1 cellular context compared by ENCODE assay signal in the genomic region with DNA sequence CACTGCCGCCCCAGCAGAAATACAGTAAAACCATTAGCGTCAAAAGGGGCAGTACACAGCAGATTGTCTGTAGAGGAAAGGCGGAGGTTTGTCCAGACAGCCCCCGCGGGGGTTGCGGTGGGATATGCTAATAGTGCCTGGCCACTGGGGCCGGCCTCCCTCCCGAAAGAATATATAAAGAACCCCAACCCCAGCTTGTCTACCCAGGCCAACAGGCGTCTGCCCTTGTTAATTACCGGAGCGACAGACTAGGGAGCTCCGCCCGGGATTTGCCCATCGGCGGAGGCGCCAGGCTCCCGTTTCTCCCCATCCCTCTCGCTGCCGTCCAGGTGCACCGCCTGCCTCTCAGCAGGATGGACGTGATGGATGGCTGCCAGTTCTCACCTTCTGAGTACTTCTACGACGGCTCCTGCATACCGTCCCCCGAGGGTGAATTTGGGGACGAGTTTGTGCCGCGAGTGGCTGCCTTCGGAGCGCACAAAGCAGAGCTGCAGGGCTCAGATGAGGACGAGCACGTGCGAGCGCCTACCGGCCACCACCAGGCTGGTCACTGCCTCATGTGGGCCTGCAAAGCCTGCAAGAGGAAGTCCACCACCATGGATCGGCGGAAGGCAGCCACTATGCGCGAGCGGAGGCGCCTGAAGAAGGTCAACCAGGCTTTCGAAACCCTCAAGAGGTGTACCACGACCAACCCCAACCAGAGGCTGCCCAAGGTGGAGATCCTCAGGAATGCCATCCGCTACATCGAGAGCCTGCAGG.
TF ChIP-seq lines count a peak whose summit lies in the region.

Gene MYF5, plus strand, starts transcription at position 202 of the 759 bp plus-strand sequence. Its CDS starts 152 bp downstream, at position 354.

TF ChIP-seq in H1, 55 proteins besides CTCF, POLR2A, EP300 and RAD21:
- no peak for TF ChIP-seq NRF1 (IDR thresholded peaks at IDR 0.05; ENCODE audit: low read depth, low read length)
- TF ChIP-seq CHD1 (IDR thresholded peaks at IDR 0.05; ENCODE audit: low read depth, low read length): no peak
- TF ChIP-seq YY1 (IDR thresholded peaks at IDR 0.05; ENCODE audit: low read depth, low read length): no peak
- TF ChIP-seq EGR1 (IDR thresholded peaks at IDR 0.05; ENCODE audit: borderline replicate concordance, low read depth, low read length): no peak
- TF ChIP-seq TBP (IDR thresholded peaks at IDR 0.05; ENCODE audit: low read depth, low read length): no peak
- no peak for TF ChIP-seq KDM5A (IDR thresholded peaks at IDR 0.05; ENCODE audit: low read length)
- no peak for TF ChIP-seq SIRT6 (IDR thresholded peaks at IDR 0.05; ENCODE audit: low read length)
- TF ChIP-seq SUZ12 (IDR thresholded peaks at IDR 0.05; ENCODE audit: low read length): no peak
- no peak for TF ChIP-seq CREB1 (IDR thresholded peaks at IDR 0.05)
- no peak for TF ChIP-seq FOSL1 (IDR thresholded peaks at IDR 0.05; ENCODE audit: insufficient read depth, low read depth, low read length)
- TF ChIP-seq SP4 (IDR thresholded peaks at IDR 0.05; ENCODE audit: low read length): no peak
- no peak for TF ChIP-seq SRF (IDR thresholded peaks at IDR 0.05; ENCODE audit: low read depth, low read length)
- TF ChIP-seq MAX (IDR thresholded peaks at IDR 0.05): no peak
- no peak for TF ChIP-seq TEAD4 (IDR thresholded peaks at IDR 0.05; ENCODE audit: low read depth, low read length)
